12 cellular contexts compared by ENCODE assay signal in genomic region chr2:130827502-130828251, GRCh38. TPM values are rescaled to one million over a fixed set of nuclear protein-coding genes. Genes with fewer than 3 reads are reported as not detected.
DNase-seq lines count a peak whose midpoint lies in the region; TF ChIP-seq lines count a peak whose summit lies in the region.
"Had no signal": no experiment of that assay in that cellular context is flagged by ENCODE, and none has a peak within 500 bp of the region (broad histone marks: within the 10 kb centered on the region; RNA-seq: fewer than 3 reads in every experiment).

No MANE protein-coding gene starts in this region.

- H3K27ac Mint-ChIP-seq in Calu3 (ENCODE audit: unreplicated experiment) = peak overlapping the region; percentile 85
- H3K27ac Mint-ChIP-seq in nephron progenitor cell = peak overlapping the region; percentile 34
- peak overlapping the region in 1 of 3 experiments; percentile 5; a peak in 2 of 7 replicates for H3K27ac Mint-ChIP-seq in H9
- H3K27ac Mint-ChIP-seq: memory B cell had no signal

- H3K36me3 Mint-ChIP-seq in Calu3 (ENCODE audit: insufficient read depth, unreplicated experiment) (peaks cover 13% of the 10 kb centered on the region), nephron progenitor cell (ENCODE audit: low read depth) (no peaks in the 10 kb centered on the region), H9 (ENCODE audit: insufficient read depth in 1 of 3, low read depth in 3 of 3) (no peaks in the 10 kb centered on the region)
- H3K36me3 Mint-ChIP-seq: memory B cell had no signal

- H2AFZ ChIP-seq in H9 (ENCODE audit: low read length) = no peak overlapping the region

- H2BK15ac ChIP-seq in H9 (ENCODE audit: low read depth, low read length) = no peak overlapping the region

- no peaks in the 10 kb centered on the region for H3K9me3 ChIP-seq in H9 (ENCODE audit: control insufficient read depth, low read depth, low read length)

- no peaks in the 10 kb centered on the region for H4K20me1 ChIP-seq in H9 (ENCODE audit: control insufficient read depth, insufficient read depth, insufficient read length)

- no peak overlapping the region for H4K8ac ChIP-seq in H9 (replicated peaks; ENCODE audit: insufficient read length, low read depth, low read length)

- BruUV-seq in Calu3 (replicated peaks; lab: Mats Ljungman, UMichigan) = no TSS peak

- no CpG with 5 or more reads among the region's 15 CpGs for WGBS in H9 (ENCODE audit: extremely low coverage, insufficient read length, low lambda C conversion rate)

- no peak overlapping the region for H2BK5ac ChIP-seq in H9 (ENCODE audit: insufficient read length, low read length)

- H2BK12ac ChIP-seq in H9 (ENCODE audit: insufficient read length, low read depth, low read length) = no peak overlapping the region

- no peaks in the 10 kb centered on the region for H3K79me2 ChIP-seq in H9 (ENCODE audit: insufficient read depth, low read length)

- TF ChIP-seq CTCF in Calu3 (IDR thresholded peaks at IDR 0.05; ENCODE audit: unreplicated experiment) = no peak
- TF ChIP-seq CTCF in nephron progenitor cell (IDR thresholded peaks at IDR 0.05) = no peak
- no peak for TF ChIP-seq CTCF in H9 (conservative IDR thresholded peaks at IDR 0.05)

- CTCF ChIA-PET in Calu3 (lab: Charles Lee) = interaction anchor here (1.2 kb wide), 2 partner anchors 11 to 30 kb away, joined by 3 to 5 read pairs; no protein-coding TSS in a partner anchor

- no peak overlapping the region for H3K4me3 Mint-ChIP-seq in Calu3 (ENCODE audit: low read depth, unreplicated experiment)
- no peak overlapping the region for H3K4me3 Mint-ChIP-seq in nephron progenitor cell
- no peak overlapping the region for H3K4me3 Mint-ChIP-seq in H9
- H3K4me3 Mint-ChIP-seq: memory B cell had no signal

- no peak overlapping the region for H2BK120ac ChIP-seq in H9 (ENCODE audit: low read depth, low read length, poor library complexity, severe bottlenecking)

- DNase-seq in Calu3 = no peak
- DNase-seq in NCI-H226 = peak; percentile 91
- DNase-seq in dedifferentiated amniotic fluid mesenchymal stem cell (ENCODE audit: extremely low spot score) = peak; percentile 24
- DNase-seq in nephron progenitor cell = no peak
- no peak for DNase-seq in iPS-NIHi7 (ENCODE audit: extremely low spot score)
- no peak for DNase-seq in H9
- no peak for DNase-seq in HuH-7 (ENCODE audit: low spot score)
- DNase-seq in SIG-M5 (lab: John Stamatoyannopoulos, UW) = no peak
- DNase-seq: NCI-H526 treated with DMSO at 0.1 percent for 48 hours, right cardiac atrium had no signal

- no peak overlapping the region for H2BK20ac ChIP-seq in H9 (ENCODE audit: low read depth, low read length, poor library complexity, severe bottlenecking)

- no peak overlapping the region for H3K4ac ChIP-seq in H9 (ENCODE audit: low read depth, low read length)

- no peak overlapping the region for H3T11ph ChIP-seq in H9 (ENCODE audit: low read length)

- no peak overlapping the region for H4K91ac ChIP-seq in H9 (ENCODE audit: insufficient read length, low read depth, low read length)

- H3K14ac ChIP-seq in H9 (ENCODE audit: insufficient read depth, low read length) = no peak overlapping the region

- H3K27me3 ChIP-seq in H9 (ENCODE audit: insufficient read depth, low read length) = no peaks in the 10 kb centered on the region
- H3K27me3 ChIP-seq: cardiac muscle cell had no signal

- no peaks in the 10 kb centered on the region for H3K79me1 ChIP-seq in H9 (ENCODE audit: insufficient read depth, low read depth, low read length, poor library complexity, severe bottlenecking)

- no peaks in the 10 kb centered on the region; the same call in 1 of the 2 replicates for H3K4me1 ChIP-seq in H9 (ENCODE audit: insufficient read depth, low read length)

- H3K18ac ChIP-seq in H9 (ENCODE audit: insufficient read length, low read depth, low read length) = no peak overlapping the region

- no peak overlapping the region for H3K23ac ChIP-seq in H9 (ENCODE audit: insufficient read length, low read depth, low read length)

- intact Hi-C loops in Calu3 (cut with micrococcal nuclease; ENCODE audit: unreplicated experiment) = no loop called here

- H3K23me2 ChIP-seq in H9 (ENCODE audit: insufficient read length, low read depth, low read length, poor library complexity, severe bottlenecking) = no peaks in the 10 kb centered on the region

- no peak overlapping the region for H3K56ac ChIP-seq in H9 (ENCODE audit: insufficient read length, low read depth, low read length)

- H3K4me2 ChIP-seq in H9 (ENCODE audit: insufficient read depth, insufficient read length, low read length) = no peak overlapping the region

- H2AK5ac ChIP-seq in H9 (ENCODE audit: insufficient read length, low read length) = no peak overlapping the region

- H4K5ac ChIP-seq in H9 (ENCODE audit: insufficient read length, low read depth, low read length) = no peak overlapping the region

- no peak overlapping the region for H3K27ac ChIP-seq in H9 (ENCODE audit: insufficient read length, low read depth, low read length)
- H3K27ac ChIP-seq: cardiac muscle cell had no signal

- H3K27me3 Mint-ChIP-seq in Calu3 (ENCODE audit: unreplicated experiment) (peaks cover 10% of the 10 kb centered on the region), nephron progenitor cell (ENCODE audit: low read depth, poor library complexity) (peaks cover 17% of the 10 kb centered on the region), H9 (ENCODE audit: low read depth) (peaks cover 7% of the 10 kb centered on the region)
- H3K27me3 Mint-ChIP-seq: memory B cell had no signal

- H3K9me3 Mint-ChIP-seq in Calu3 (ENCODE audit: low read depth, unreplicated experiment) (no peaks in the 10 kb centered on the region), nephron progenitor cell (no peaks in the 10 kb centered on the region), H9 (no peaks in the 10 kb centered on the region; a peak in 1 of 5 replicates)
- H3K9me3 Mint-ChIP-seq: memory B cell had no signal

- H3K4me1 Mint-ChIP-seq in Calu3 (ENCODE audit: low read depth, unreplicated experiment) = peaks cover 41% of the 10 kb centered on the region
- peaks cover 49% of the 10 kb centered on the region for H3K4me1 Mint-ChIP-seq in nephron progenitor cell
- peaks cover 33 to 48% of the 10 kb centered on the region in 2 experiments for H3K4me1 Mint-ChIP-seq in H9

- H3K9ac ChIP-seq in H9 (ENCODE audit: extremely low read depth, insufficient read length, low read length) = no peak overlapping the region

RNA-seq across cellular contexts. Expression of gene ARHGEF4, which starts 9.0 kb away (rescaled TPM):
- 5.9 and 8.8 TPM in 2 replicates for total RNA-seq in Calu3 (2022)
- total RNA-seq in H9 (2021) = 12.5 and 12.6 TPM in 2 replicates

Comparison
In these comparisons a context has a peak if more than half of its experiments do, and no peak if none do; other contexts are left out.
1. DNase-seq: peak in NCI-H226 (single experiment) and dedifferentiated amniotic fluid mesenchymal stem cell (single experiment); none in Calu3 (single experiment), nephron progenitor cell (single experiment), iPS-NIHi7 (single experiment), H9 (single experiment), HuH-7 (single experiment) and SIG-M5 (single experiment).